ENCODE assay signal across 30 cellular contexts in the genomic region with DNA sequence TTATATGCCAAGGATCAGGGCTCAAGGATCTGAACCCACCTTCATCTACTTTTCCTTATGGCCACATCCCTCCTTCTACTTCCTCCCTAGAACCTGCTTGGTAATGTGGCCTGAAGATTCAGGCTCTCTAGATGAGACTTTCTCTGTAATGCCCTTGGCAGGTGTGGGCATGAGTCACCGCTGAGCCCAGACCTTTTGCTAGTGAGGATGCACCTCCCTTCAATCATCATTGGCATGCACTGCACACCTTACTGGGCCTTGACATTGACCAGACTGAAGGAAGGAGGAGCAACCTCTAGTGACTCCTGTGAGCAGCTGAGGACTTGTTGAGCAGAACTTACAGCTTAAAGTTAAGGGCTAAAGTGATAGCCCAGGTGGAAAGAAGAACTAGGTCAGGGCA.
"Had no signal": no experiment of that assay in that cellular context is flagged by ENCODE, and none has a peak within 500 bp of the region (broad histone marks: within the 10 kb centered on the region; RNA-seq: fewer than 3 reads in every experiment).

No MANE protein-coding gene starts in this region.

- H3K9me3 Mint-ChIP-seq: activated naive CD4-positive, alpha-beta T cell treated with anti-CD3 and anti-CD28 coated beads for 36 hours; activated naive CD8-positive, alpha-beta T cell treated with anti-CD3 and anti-CD28 coated beads for 36 hours; activated T-helper 1 cell treated with anti-CD3 and anti-CD28 coated beads, Interleukin-12 subunit alpha, Interleukin-12 subunit beta, Interleukin-2, Interleukin-4 antibody, amounts not matched to agents 30 ng/mL and 10 ng/mL and 1 ng/mL, durations not matched to agents 14 hours and 24 hours and 36 hours; mesothelial cell of epicardium; neural progenitor cell had no signal

- H3K4me3 Mint-ChIP-seq: activated naive CD4-positive, alpha-beta T cell treated with anti-CD3 and anti-CD28 coated beads for 36 hours; activated naive CD8-positive, alpha-beta T cell treated with anti-CD3 and anti-CD28 coated beads for 36 hours; activated T-helper 1 cell treated with anti-CD3 and anti-CD28 coated beads, Interleukin-12 subunit alpha, Interleukin-12 subunit beta, Interleukin-2, Interleukin-4 antibody, amounts not matched to agents 30 ng/mL and 10 ng/mL and 1 ng/mL, durations not matched to agents 14 hours and 24 hours and 36 hours; mesothelial cell of epicardium; naive B cell; neural progenitor cell; T-helper 17 cell had no signal

- H3K36me3 Mint-ChIP-seq: activated naive CD8-positive, alpha-beta T cell treated with anti-CD3 and anti-CD28 coated beads for 36 hours; mesothelial cell of epicardium; naive B cell; neural progenitor cell had no signal

- H3K9me3 ChIP-seq: adrenal gland, body of pancreas, heart left ventricle, right atrium auricular region, spleen, tibial nerve, vagina had no signal

- DNase-seq: activated CD4-positive, alpha-beta T cell treated with anti-CD3 and anti-CD28 coated beads for 48 hours; activated CD4-positive, alpha-beta T cell treated with anti-CD3 and anti-CD28 coated beads, Interleukin-2, amount 50 U/mL, for 48 hours; activated CD8-positive, alpha-beta memory T cell treated with anti-CD3 and anti-CD28 coated beads, Interleukin-2, amount 50 U/mL, for 4 hours; activated effector memory CD4-positive, alpha-beta T cell treated with anti-CD3 and anti-CD28 coated beads, Interleukin-2, amount 50 U/mL, for 16 hours; activated naive CD4-positive, alpha-beta T cell treated with anti-CD3 and anti-CD28 coated beads for 36 hours; activated naive CD8-positive, alpha-beta T cell treated with anti-CD3 and anti-CD28 coated beads for 36 hours; activated T-cell treated with anti-CD3 and anti-CD28 coated beads, Interleukin-2, amount 50 U/mL, for 1 hour; adrenal gland; aorta; body of pancreas; foreskin fibroblast; heart left ventricle; left colon; naive B cell; spleen; stimulated activated CD4-positive, alpha-beta T cell treated with anti-CD3 and anti-CD28 coated beads, Interleukin-2, amount 100 ng/mL, for 48 hours; stimulated activated naive CD4-positive, alpha-beta T cell treated with Interleukin-2 at 50 U/mL for 16 hours; T-helper 17 cell; T1000; WERI-Rb-1 had no signal

- H3K36me3 ChIP-seq: adrenal gland, heart left ventricle, neural progenitor cell, right atrium auricular region, spleen, tibial nerve, vagina, WERI-Rb-1 had no signal

- ATAC-seq: activated CD4-positive, CD25-positive, alpha-beta regulatory T cell treated with anti-CD3 and anti-CD28 coated beads, Interleukin-2, amount 50 U/mL, for 24 hours; body of pancreas; heart left ventricle; left colon; SK-N-SH treated with all-trans-retinoic acid at 6 μM for 48 hours; T-helper 17 cell had no signal

- H3K27ac Mint-ChIP-seq: activated naive CD4-positive, alpha-beta T cell treated with anti-CD3 and anti-CD28 coated beads for 36 hours; activated naive CD8-positive, alpha-beta T cell treated with anti-CD3 and anti-CD28 coated beads for 36 hours; activated T-helper 1 cell treated with anti-CD3 and anti-CD28 coated beads, Interleukin-12 subunit alpha, Interleukin-12 subunit beta, Interleukin-2, Interleukin-4 antibody, amounts not matched to agents 30 ng/mL and 10 ng/mL and 1 ng/mL, durations not matched to agents 14 hours and 24 hours and 36 hours; naive B cell; neural progenitor cell; T-helper 17 cell had no signal

- H3K27me3 ChIP-seq: adrenal gland, body of pancreas, heart left ventricle, neural progenitor cell, right atrium auricular region, spleen, tibial nerve, vagina had no signal

- H3K27ac ChIP-seq: adrenal gland, body of pancreas, coronary artery, heart left ventricle, neural progenitor cell, right atrium auricular region, spleen, tibial nerve, vagina, WERI-Rb-1 had no signal

- H3K4me1 Mint-ChIP-seq: activated naive CD8-positive, alpha-beta T cell treated with anti-CD3 and anti-CD28 coated beads for 36 hours; naive B cell; T-helper 17 cell had no signal

- FAIRE-seq: islet of Langerhans had no signal

- H3K4me3 ChIP-seq: adrenal gland, body of pancreas, coronary artery, heart left ventricle, neural progenitor cell, right atrium auricular region, spleen, tibial nerve, vagina had no signal

- H3K4me1 ChIP-seq: body of pancreas had no signal
